Comparison of ENCODE assay signal across 9 cellular contexts in genomic region chr5:90472783-90473182, GRCh38. TPM values are rescaled to one million over a fixed set of nuclear protein-coding genes. Genes with fewer than 3 reads are reported as not detected.
DNase-seq lines count a peak whose midpoint lies in the region; ATAC-seq, FAIRE-seq and TF ChIP-seq lines count a peak whose summit lies in the region.
"Had no signal": no experiment of that assay in that cellular context is flagged by ENCODE, and none has a peak within 500 bp of the region (broad histone marks: within the 10 kb centered on the region; RNA-seq: fewer than 3 reads in every experiment).

No MANE protein-coding gene starts in this region.

- peak overlapping the region; percentile 89 for H2AFZ ChIP-seq in PC-3 (ENCODE audit: low read length)
- peak overlapping the region; percentile 45 for H2AFZ ChIP-seq in endothelial cell of umbilical vein (ENCODE audit: low read depth, low read length)

- dilution Hi-C loops in endothelial cell of umbilical vein (cut with MboI; ENCODE audit: extremely low pct_ligation_motif_present, low sequenced_read_pairs): no loop called here

- H3K4me1 ChIP-seq in ES-I3 (ENCODE audit: insufficient read depth, low read length): peaks cover 12% of the 10 kb centered on the region
- peaks cover 25% of the 10 kb centered on the region for H3K4me1 ChIP-seq in PC-3 (ENCODE audit: insufficient read depth, low read length)
- H3K4me1 ChIP-seq in endothelial cell of umbilical vein (ENCODE audit: control insufficient read depth, extremely low read depth, insufficient read depth, low read length): peaks cover 15% of the 10 kb centered on the region
- peaks cover 11 to 14% (median 11%) of the 10 kb centered on the region in 3 donors for H3K4me1 ChIP-seq in pancreas

- intact Hi-C loops in PC-3 (cut with micrococcal nuclease): no loop called here
- intact Hi-C loops in endothelial cell of umbilical vein (cut with micrococcal nuclease): no loop called here
- intact Hi-C loops in pancreas (cut with DNase I): loop anchor here in 1 of 3 donors (10.0 kb wide), 1 partner anchor 52 kb away; the partner anchor contains the start of gene LYSMD3

- CTCF ChIA-PET in PC-3 (lab: Charles Lee) (interaction anchor here (0.6 kb wide), 1 partner anchor 57 kb away, joined by 4 read pairs; the partner anchor contains the start of gene LYSMD3), endothelial cell of umbilical vein (lab: Charles Lee) (interaction anchor here (0.8 to 1.1 kb wide), 2 partner anchors 11 to 32 kb away, joined by 3 to 4 read pairs; no protein-coding TSS in a partner anchor)

- no peaks in the 10 kb centered on the region for H3K9me1 ChIP-seq in endothelial cell of umbilical vein (replicated peaks; ENCODE audit: control insufficient read depth, extremely low read depth, insufficient read depth, low read length)

- H3K9me3 ChIP-seq in ES-I3 (ENCODE audit: control insufficient read depth, insufficient read depth, low read length) (no peaks in the 10 kb centered on the region), PC-3 (ENCODE audit: low read length) (no peaks in the 10 kb centered on the region), endothelial cell of umbilical vein (replicated peaks; ENCODE audit: control insufficient read depth, insufficient read depth, low read length) (no peaks in the 10 kb centered on the region), pancreas (no peaks in the 10 kb centered on the region)

- POLR2A ChIA-PET in PC-3 (lab: Charles Lee; ENCODE audit: unreplicated experiment) (interaction anchor here (0.6 kb wide), 1 partner anchor 62 kb away, joined by 3 read pairs; no protein-coding TSS in a partner anchor), endothelial cell of umbilical vein (lab: Charles Lee) (no interaction called here)

- H3K27me3 ChIP-seq in PC-3 (ENCODE audit: low read length) (no peaks in the 10 kb centered on the region), endothelial cell of umbilical vein (ENCODE audit: control insufficient read depth in 2 of 2, insufficient read depth in 2 of 2, low read length in 2 of 2) (no peaks in the 10 kb centered on the region), pancreas (no peaks in the 10 kb centered on the region)

- 37 to 45% methylated on average over 3 of the region's 3 CpGs for WGBS in pancreas, 2 donors

- TF ChIP-seq CTCF in PC-3 (conservative IDR thresholded peaks at IDR 0.05; ENCODE audit: low read depth, low read length): no peak
- no peak for TF ChIP-seq CTCF in endothelial cell of umbilical vein (IDR thresholded peaks at IDR 0.05; ENCODE audit: extremely low read depth in 1 of 2, insufficient read depth in 1 of 2, low read depth in 1 of 2, low read length in 2 of 2)
- TF ChIP-seq CTCF in pancreas (IDR thresholded peaks at IDR 0.05): no peak

- no peaks in the 10 kb centered on the region for H3F3A ChIP-seq in PC-3 (ENCODE audit: low read length, unreplicated experiment)

- H3K27ac ChIP-seq in PC-3 (ENCODE audit: low read length) (no peak overlapping the region), endothelial cell of umbilical vein (ENCODE audit: insufficient read depth, low read depth, low read length) (no peak overlapping the region), pancreas (peak overlapping the region in 1 of 4 donors; percentile 82)

- DNase-seq in PC-3: no peak
- DNase-seq in endothelial cell of umbilical vein (ENCODE audit: low read depth, low spot score): no peak
- no peak for DNase-seq in pancreas
- no peak for DNase-seq in NCI-H748 treated with DMSO at 0.1 percent for 48 hours (lab: John Stamatoyannopoulos, UW)
- no peak for DNase-seq in NCI-H2227 (lab: John Stamatoyannopoulos, UW; ENCODE audit: unreplicated experiment)
- DNase-seq in medulla oblongata (ENCODE audit: extremely low spot score): no peak
- DNase-seq: NCI-H1105 had no signal

- no peak for FAIRE-seq in endothelial cell of umbilical vein (lab: Jason Lieb, UNC)
- FAIRE-seq in pancreas (lab: Jason Lieb, UNC): no peak

- H4K20me1 ChIP-seq in PC-3 (ENCODE audit: low read length) (no peaks in the 10 kb centered on the region), endothelial cell of umbilical vein (replicated peaks; ENCODE audit: control insufficient read depth, extremely low read depth, insufficient read depth, low read length) (no peaks in the 10 kb centered on the region)

- TF ChIP-seq POLR2A in endothelial cell of umbilical vein (IDR thresholded peaks at IDR 0.05; ENCODE audit: low read depth, low read length): no peak

- peak overlapping the region; percentile 90 for H3K4me2 ChIP-seq in PC-3 (ENCODE audit: low read length)
- H3K4me2 ChIP-seq in endothelial cell of umbilical vein (ENCODE audit: insufficient read depth, low read length): peak overlapping the region; percentile 97

- BruUV-seq in PC-3 (replicated peaks; lab: Mats Ljungman, UMichigan): no TSS peak
- no TSS peak for BruUV-seq in endothelial cell of umbilical vein (replicated peaks; lab: Mats Ljungman, UMichigan)

- H3K9me2 ChIP-seq in PC-3 (replicated peaks; ENCODE audit: low read length): no peaks in the 10 kb centered on the region

- peaks cover 80% of the 10 kb centered on the region for H3K79me2 ChIP-seq in PC-3 (ENCODE audit: low read length)
- peaks cover 34% of the 10 kb centered on the region for H3K79me2 ChIP-seq in endothelial cell of umbilical vein (ENCODE audit: control insufficient read depth, insufficient read depth, low read length)

- ATAC-seq in PC-3 (no peak), pancreas (no peak), GM18868 (IDR thresholded peaks at IDR 0.05; ENCODE audit: unreplicated experiment) (no peak)

- no peaks in the 10 kb centered on the region for H3K36me3 ChIP-seq in ES-I3 (ENCODE audit: insufficient read depth, low read length)
- H3K36me3 ChIP-seq in PC-3 (ENCODE audit: low read depth, low read length): no peaks in the 10 kb centered on the region
- no peaks in the 10 kb centered on the region for H3K36me3 ChIP-seq in endothelial cell of umbilical vein (ENCODE audit: control insufficient read depth in 2 of 2, extremely low read depth in 1 of 2, insufficient read depth in 2 of 2, low read length in 2 of 2)
- no peaks in the 10 kb centered on the region for H3K36me3 ChIP-seq in pancreas

- H3K4me3 ChIP-seq in PC-3 (ENCODE audit: low read length) (peak overlapping the region; percentile 94), endothelial cell of umbilical vein (replicated peaks in 1 of 3; ENCODE audit: insufficient read depth in 1 of 3, low read depth in 1 of 3, low read length in 3 of 3) (peak overlapping the region in 2 of 3 experiments; percentile 4 to 80), pancreas (peak overlapping the region; percentile 34 to 94 (median 90))

- H3K9ac ChIP-seq in ES-I3 (ENCODE audit: low read depth, low read length) (peak overlapping the region; percentile 62), PC-3 (ENCODE audit: low read length) (peak overlapping the region; percentile 85), endothelial cell of umbilical vein (replicated peaks; ENCODE audit: extremely low read depth, insufficient read depth, low read length) (no peak overlapping the region)

TF ChIP-seq in endothelial cell of umbilical vein, 7 proteins besides CTCF, POLR2A, EP300 and RAD21:
- TF ChIP-seq EZH2 (IDR thresholded peaks at IDR 0.05; ENCODE audit: borderline replicate concordance, low read depth, low read length, severe bottlenecking) (no peak), POLR2AphosphoS5 (IDR thresholded peaks at IDR 0.05; ENCODE audit: insufficient read depth, low read depth, low read length) (no peak), FOS (IDR thresholded peaks at IDR 0.05; ENCODE audit: borderline replicate concordance, insufficient read depth, low read length) (no peak), GATA2 (IDR thresholded peaks at IDR 0.05; ENCODE audit: insufficient read depth, insufficient read length, low read depth, low read length) (no peak), MAX (IDR thresholded peaks at IDR 0.05; ENCODE audit: insufficient read depth, insufficient read length) (no peak)

RNA-seq across cellular contexts. Expression of gene MBLAC2, which starts 1.8 kb away (rescaled TPM):
- 7.8 and 12.4 TPM in 2 replicates for total RNA-seq in PC-3 (2014; rRNA removed)
- 4.8 and 5.3 TPM in 2 replicates for total RNA-seq in endothelial cell of umbilical vein
- 2.0 and 2.1 TPM in 2 replicates for polyA plus RNA-seq in endothelial cell of umbilical vein
- 1.5 and 1.6 TPM in 2 replicates for polyA plus RNA-seq in endothelial cell of umbilical vein (2011; cell fraction: cytosol; rRNA removed)
- polyA plus RNA-seq in endothelial cell of umbilical vein (2011; cell fraction: nucleus; rRNA removed): 1.7 and 2.1 TPM in 2 replicates
- 3.8 and 4.6 TPM in 2 replicates for polyA plus RNA-seq in endothelial cell of umbilical vein (2012)
- polyA minus RNA-seq in endothelial cell of umbilical vein: 4.0 and 4.2 TPM in 2 replicates
- 5.8 TPM for polyA minus RNA-seq in endothelial cell of umbilical vein (2011; cell fraction: cytosol; rRNA and poly(A)+ RNA removed)
- 4.4 and 6.4 TPM in 2 replicates for polyA minus RNA-seq in endothelial cell of umbilical vein (2011; cell fraction: nucleus; rRNA and poly(A)+ RNA removed)
- total RNA-seq in pancreas: 1 to 10 TPM; 2.2 to 3.5 (median 3.1) TPM
- polyA plus RNA-seq in pancreas: 1 to 10 TPM; 1.5 to 2.6 TPM

RNA-seq across cellular contexts. Expression of gene POLR3G, which starts 1.9 kb away (rescaled TPM):
- 34.6 and 42.2 TPM in 2 replicates for total RNA-seq in PC-3 (2014; rRNA removed)
- 15.0 and 16.7 TPM in 2 replicates for total RNA-seq in endothelial cell of umbilical vein
- polyA plus RNA-seq in endothelial cell of umbilical vein: 8.9 and 15.7 TPM in 2 replicates
- 18.4 and 25.2 TPM in 2 replicates for polyA plus RNA-seq in endothelial cell of umbilical vein (2011; cell fraction: cytosol; rRNA removed)
- 9.8 and 10.9 TPM in 2 replicates for polyA plus RNA-seq in endothelial cell of umbilical vein (2011; cell fraction: nucleus; rRNA removed)
- 68.4 and 83.6 TPM in 2 replicates for polyA plus RNA-seq in endothelial cell of umbilical vein (2012)
- polyA minus RNA-seq in endothelial cell of umbilical vein: 1.8 and 2.2 TPM in 2 replicates
- 4.7 TPM for polyA minus RNA-seq in endothelial cell of umbilical vein (2011; cell fraction: cytosol; rRNA and poly(A)+ RNA removed)
- 1.1 and 3.5 TPM in 2 replicates for polyA minus RNA-seq in endothelial cell of umbilical vein (2011; cell fraction: nucleus; rRNA and poly(A)+ RNA removed)
- total RNA-seq in pancreas: 1 to 10 TPM in 3 of 6 donors, under 1 TPM in 3; 0.60 to 1.3 (median 0.97) TPM
- under 1 TPM; 0.53 to 0.96 TPM for polyA plus RNA-seq in pancreas

RNA-seq across cellular contexts. Expression of gene LYSMD3, which starts 56.6 kb away (rescaled TPM):
- total RNA-seq in PC-3 (2014; rRNA removed) (7.9 and 10.0 TPM in 2 replicates), endothelial cell of umbilical vein (21.3 and 22.7 TPM in 2 replicates), pancreas (10 to 100 TPM in 1 of 6 donors, 1 to 10 TPM in 5; 6.0 to 11.7 (median 7.8) TPM)
- polyA plus RNA-seq in endothelial cell of umbilical vein (4.2 and 6.0 TPM in 2 replicates), pancreas (1 to 10 TPM; 2.5 to 6.5 TPM)
- polyA plus RNA-seq in endothelial cell of umbilical vein (2011; cell fraction: cytosol; rRNA removed): 7.8 and 8.1 TPM in 2 replicates
- polyA plus RNA-seq in endothelial cell of umbilical vein (2011; cell fraction: nucleus; rRNA removed): 7.4 and 10.6 TPM in 2 replicates
- polyA plus RNA-seq in endothelial cell of umbilical vein (2012): 17.4 and 19.9 TPM in 2 replicates
- 11.6 and 13.2 TPM in 2 replicates for polyA minus RNA-seq in endothelial cell of umbilical vein
- polyA minus RNA-seq in endothelial cell of umbilical vein (2011; cell fraction: cytosol; rRNA and poly(A)+ RNA removed): 7.7 TPM
- polyA minus RNA-seq in endothelial cell of umbilical vein (2011; cell fraction: nucleus; rRNA and poly(A)+ RNA removed): 7.3 and 10.1 TPM in 2 replicates

Comparison
In these comparisons a context has a peak if more than half of its experiments do, and no peak if none do; other contexts are left out.
1. H3K4me3 ChIP-seq: peak in every context shown above with its lines; median percentile 94 in PC-3; 90 in pancreas; 42 in endothelial cell of umbilical vein.